ENCODE assay signal across 6 cellular contexts in the genomic region with DNA sequence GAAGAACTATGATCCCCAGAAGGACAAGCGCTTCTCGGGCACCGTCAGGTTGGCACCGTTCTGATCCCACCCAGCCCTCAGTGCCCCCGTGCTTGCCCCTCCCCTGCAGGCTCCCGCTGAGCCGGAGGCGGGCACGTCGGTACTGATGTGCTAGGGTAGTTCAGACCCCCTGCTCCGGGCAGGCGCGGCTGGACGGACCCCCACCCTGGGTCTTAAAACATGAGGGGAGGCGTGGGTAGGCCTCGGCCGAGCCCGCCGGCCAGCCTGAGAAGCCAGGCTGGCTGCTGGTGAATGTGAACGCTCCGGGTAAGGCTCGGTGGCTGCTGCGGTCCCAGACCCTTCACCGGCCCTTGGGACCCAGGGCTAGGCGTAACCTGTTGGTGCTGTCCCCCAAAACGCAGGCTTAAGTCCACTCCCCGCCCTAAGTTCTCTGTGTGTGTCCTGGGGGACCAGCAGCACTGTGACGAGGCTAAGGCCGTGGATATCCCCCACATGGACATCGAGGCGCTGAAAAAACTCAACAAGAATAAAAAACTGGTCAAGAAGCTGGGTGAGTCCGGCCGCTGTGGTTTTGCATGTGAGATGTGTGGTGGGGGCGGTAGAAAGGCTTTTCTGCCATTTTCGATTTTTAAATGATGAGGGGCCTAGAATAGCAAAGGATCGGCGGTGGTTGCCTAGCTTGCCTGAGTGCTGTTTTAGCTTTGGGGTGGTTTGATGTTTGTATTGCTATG. TPM values are rescaled to one million over a fixed set of nuclear protein-coding genes. Genes with fewer than 3 reads are reported as not detected.
DNase-seq lines count a peak whose midpoint lies in the region; ATAC-seq and TF ChIP-seq lines count a peak whose summit lies in the region.

No MANE protein-coding gene starts in this region.

- peaks cover 13 to 39% of the 10 kb centered on the region in 2 donors for H3K36me3 Mint-ChIP-seq in activated T-cell treated with anti-CD3 and anti-CD28 coated beads, Interleukin-2, amount 50 U/mL, for 72 hours (ENCODE audit: insufficient read depth in 2 of 2)

- no peaks in the 10 kb centered on the region for H3K27me3 Mint-ChIP-seq in activated T-cell treated with anti-CD3 and anti-CD28 coated beads, Interleukin-2, amount 50 U/mL, for 72 hours (ENCODE audit: low read depth)

- no peak for TF ChIP-seq CTCF in HFF-Myc (IDR thresholded peaks at IDR 0.05; ENCODE audit: low read depth, low read length, missing control alignments)

- H3K4me1 Mint-ChIP-seq in activated T-cell treated with anti-CD3 and anti-CD28 coated beads, Interleukin-2, amount 50 U/mL, for 72 hours (ENCODE audit: low read depth) = peaks cover 56% of the 10 kb centered on the region

- H3K4me3 ChIP-seq in HFF-Myc (replicated peaks; ENCODE audit: low read depth, low read length) = peak overlapping the region; percentile 90

- peak in 1 of 2 donors; percentile 7 for ATAC-seq in activated T-cell treated with anti-CD3 and anti-CD28 coated beads, Interleukin-2, amount 50 U/mL, for 72 hours (replicated peaks in 1 of 2)

- no peaks in the 10 kb centered on the region for H3K9me3 Mint-ChIP-seq in activated T-cell treated with anti-CD3 and anti-CD28 coated beads, Interleukin-2, amount 50 U/mL, for 72 hours

- peak overlapping the region; percentile 97 for H3K27ac Mint-ChIP-seq in activated T-cell treated with anti-CD3 and anti-CD28 coated beads, Interleukin-2, amount 50 U/mL, for 72 hours

- DNase-seq in HFF-Myc (ENCODE audit: extremely low read depth, low read depth) (no peak), medulla oblongata (ENCODE audit: extremely low spot score) (peak; percentile 39), SK-N-DZ (ENCODE audit: low spot score) (no peak), pons (ENCODE audit: low spot score) (no peak), NOMO-1 (lab: John Stamatoyannopoulos, UW; ENCODE audit: unreplicated experiment in 2 of 2) (no peak)
- no peak for DNase-seq in activated T-cell treated with anti-CD3 and anti-CD28 coated beads, Interleukin-2, amount 50 U/mL, for 72 hours

- H3K4me3 Mint-ChIP-seq in activated T-cell treated with anti-CD3 and anti-CD28 coated beads, Interleukin-2, amount 50 U/mL, for 72 hours = peak overlapping the region; percentile 90 to 92

RNA-seq across cellular contexts. Expression of a gene that starts 0.9 kb away (rescaled TPM):
- total RNA-seq in activated T-cell treated with anti-CD3 and anti-CD28 coated beads, Interleukin-2, amount 50 U/mL, for 72 hours = 1,000 to 10,000 TPM; 2,353 to 2,363 TPM
- 1,786 and 2,097 TPM in 2 replicates for polyA plus RNA-seq in SK-N-DZ (2014; cell fraction: cytosol; rRNA removed)
- 1,399 and 1,465 TPM in 2 replicates for polyA plus RNA-seq in SK-N-DZ (2014; cell fraction: nucleus; rRNA removed)

RNA-seq across cellular contexts. Expression of a gene that starts 17.0 kb away (rescaled TPM):
- total RNA-seq in activated T-cell treated with anti-CD3 and anti-CD28 coated beads, Interleukin-2, amount 50 U/mL, for 72 hours = 10 to 100 TPM; 22.0 to 27.2 TPM
- 20.3 and 25.9 TPM in 2 replicates for polyA plus RNA-seq in SK-N-DZ (2014; cell fraction: cytosol; rRNA removed)
- polyA plus RNA-seq in SK-N-DZ (2014; cell fraction: nucleus; rRNA removed) = 16.8 TPM in 2 replicates

RNA-seq across cellular contexts. Expression of a gene that starts 27.7 kb away (rescaled TPM):
- 1 to 10 TPM; 1.7 to 1.9 TPM for total RNA-seq in activated T-cell treated with anti-CD3 and anti-CD28 coated beads, Interleukin-2, amount 50 U/mL, for 72 hours
- polyA plus RNA-seq in SK-N-DZ (2014; cell fraction: cytosol; rRNA removed) = 8.2 and 9.6 TPM in 2 replicates
- polyA plus RNA-seq in SK-N-DZ (2014; cell fraction: nucleus; rRNA removed) = 12.2 and 15.4 TPM in 2 replicates

RNA-seq across cellular contexts. Expression of a gene that starts 43.6 kb away (rescaled TPM):
- not detected for total RNA-seq in activated T-cell treated with anti-CD3 and anti-CD28 coated beads, Interleukin-2, amount 50 U/mL, for 72 hours
- polyA plus RNA-seq in SK-N-DZ (2014; cell fraction: cytosol; rRNA removed) = not detected in 2 replicates
- 0.26 and 0.68 TPM in 2 replicates for polyA plus RNA-seq in SK-N-DZ (2014; cell fraction: nucleus; rRNA removed)
